Comparison of ENCODE assay signal across 18 cellular contexts in genomic region chr20:36477475-36477874, GRCh38.
"Had no signal": no experiment of that assay in that cellular context is flagged by ENCODE, and none has a peak within 500 bp of the region (broad histone marks: within the 10 kb centered on the region; RNA-seq: fewer than 3 reads in every experiment).

No MANE protein-coding gene starts in this region.

- H3K36me3 ChIP-seq: left lung, tibial nerve had no signal

- H3K27ac ChIP-seq: epithelial cell of prostate, esophagus squamous epithelium, left lung, suprapubic skin had no signal

- ATAC-seq: left lung; naive thymus-derived CD4-positive, alpha-beta T cell; stimulated activated naive CD8-positive, alpha-beta T cell treated with anti-CD3 and anti-CD28 coated beads, Interleukin-15, Interleukin-2, amounts not matched to agents 100 U/mL and 50 U/mL, for 24 hours had no signal

- FAIRE-seq: endometrium, keratinocyte, small intestine had no signal

- H3K9me3 ChIP-seq: esophagus squamous epithelium, left lung, suprapubic skin, tibial nerve had no signal

- H3K27me3 ChIP-seq: esophagus squamous epithelium, left lung, suprapubic skin, tibial nerve had no signal

- H3K4me3 ChIP-seq: esophagus squamous epithelium, left lung, lung, suprapubic skin, tibial nerve had no signal

- DNase-seq: central memory CD4-positive, alpha-beta T cell; cortex of kidney; effector memory CD4-positive, alpha-beta T cell; esophagus squamous epithelium; foreskin fibroblast; immature natural killer cell; left lung; naive thymus-derived CD4-positive, alpha-beta T cell; nephron progenitor cell; small intestine; stimulated activated CD4-positive, alpha-beta T cell treated with anti-CD3 and anti-CD28 coated beads, Interleukin-12 subunit alpha, Interleukin-12 subunit beta, amount 100 ng/mL, for 4 hours; stimulated activated naive CD8-positive, alpha-beta T cell treated with anti-CD3 and anti-CD28 coated beads, Interleukin-15, Interleukin-2, amounts not matched to agents 100 U/mL and 50 U/mL, for 24 hours had no signal
